ENCODE assay signal across 8 cellular contexts in genomic region chr6:32432050-32432450, GRCh38. TPM values are rescaled to one million over a fixed set of nuclear protein-coding genes. Genes with fewer than 3 reads are reported as not detected.
A peak's percentile ranks its signal among the peaks of the same experiment; 100 is the strongest.
DNase-seq lines count a peak whose midpoint lies in the region; ATAC-seq, FAIRE-seq and TF ChIP-seq lines count a peak whose summit lies in the region.

No MANE protein-coding gene starts in this region.

- peak; percentile 24 for FAIRE-seq in colon (lab: Jason Lieb, UNC)

- ATAC-seq in GM21717 (IDR thresholded peaks at IDR 0.05; ENCODE audit: unreplicated experiment) (no peak), HG03457 (IDR thresholded peaks at IDR 0.05; ENCODE audit: unreplicated experiment) (no peak)

- no peaks in the 10 kb centered on the region for H3K36me3 Mint-ChIP-seq in neural progenitor cell
- no peaks in the 10 kb centered on the region for H3K36me3 Mint-ChIP-seq in activated T-cell treated with anti-CD3 and anti-CD28 coated beads, Interleukin-2, amount 50 U/mL, for 24 hours (ENCODE audit: low read depth)

- no peak overlapping the region for H3K4me2 ChIP-seq in neural progenitor cell

- no peak overlapping the region for H3K27ac Mint-ChIP-seq in neural progenitor cell
- H3K27ac Mint-ChIP-seq in activated T-cell treated with anti-CD3 and anti-CD28 coated beads, Interleukin-2, amount 50 U/mL, for 24 hours: no peak overlapping the region

- H3K9ac ChIP-seq in neural progenitor cell: no peak overlapping the region

- no peaks in the 10 kb centered on the region for H3K36me3 ChIP-seq in neural progenitor cell

- DNase-seq in GF-D8 (lab: John Stamatoyannopoulos, UW) (peak; percentile 2), NAMALWA (ENCODE audit: low spot score) (peak; percentile 71), neural progenitor cell (ENCODE audit: low spot score) (peak; percentile 23), nucleus accumbens (lab: John Stamatoyannopoulos, UW) (no peak)
- no peak for DNase-seq in activated T-cell treated with anti-CD3 and anti-CD28 coated beads, Interleukin-2, amount 50 U/mL, for 24 hours

- no peaks in the 10 kb centered on the region for H3K27me3 ChIP-seq in neural progenitor cell

- H3K4me3 ChIP-seq in neural progenitor cell: no peak overlapping the region

- no peaks in the 10 kb centered on the region for H3K27me3 Mint-ChIP-seq in neural progenitor cell (ENCODE audit: insufficient read depth, low read depth)
- no peaks in the 10 kb centered on the region for H3K27me3 Mint-ChIP-seq in activated T-cell treated with anti-CD3 and anti-CD28 coated beads, Interleukin-2, amount 50 U/mL, for 24 hours

- H2AFZ ChIP-seq in neural progenitor cell (replicated peaks): no peak overlapping the region

- H3F3A ChIP-seq in neural progenitor cell (ENCODE audit: low read depth): no peaks in the 10 kb centered on the region

- H3K9me3 Mint-ChIP-seq in neural progenitor cell: no peaks in the 10 kb centered on the region
- H3K9me3 Mint-ChIP-seq in activated T-cell treated with anti-CD3 and anti-CD28 coated beads, Interleukin-2, amount 50 U/mL, for 24 hours: no peaks in the 10 kb centered on the region

- no peak overlapping the region for H3K27ac ChIP-seq in neural progenitor cell

- H4K20me1 ChIP-seq in neural progenitor cell (ENCODE audit: low read depth): no peaks in the 10 kb centered on the region

- TF ChIP-seq CTCF in neural progenitor cell (IDR thresholded peaks at IDR 0.05): peak; percentile 66

- no peaks in the 10 kb centered on the region for H3K9me3 ChIP-seq in neural progenitor cell (ENCODE audit: low read depth)

- H3K4me1 Mint-ChIP-seq in neural progenitor cell: no peaks in the 10 kb centered on the region
- H3K4me1 Mint-ChIP-seq in activated T-cell treated with anti-CD3 and anti-CD28 coated beads, Interleukin-2, amount 50 U/mL, for 24 hours (ENCODE audit: low read depth): no peaks in the 10 kb centered on the region

- no peaks in the 10 kb centered on the region for H3K79me2 ChIP-seq in neural progenitor cell (ENCODE audit: low read depth)

- no peaks in the 10 kb centered on the region for H3K4me1 ChIP-seq in neural progenitor cell

- H3K4me3 Mint-ChIP-seq in neural progenitor cell: no peak overlapping the region
- no peak overlapping the region for H3K4me3 Mint-ChIP-seq in activated T-cell treated with anti-CD3 and anti-CD28 coated beads, Interleukin-2, amount 50 U/mL, for 24 hours

RNA-seq across cellular contexts. Expression of gene HLA-DRA, which starts 7.6 kb away (rescaled TPM):
- total RNA-seq in neural progenitor cell (ENCODE audit: low replicate concordance): 1.8 and 2.3 TPM in 2 replicates

RNA-seq across cellular contexts. Expression of gene BTNL2, which starts 25.1 kb away (rescaled TPM):
- total RNA-seq in neural progenitor cell (ENCODE audit: low replicate concordance): not detected in 2 replicates

Comparison
In these comparisons a context has a peak if more than half of its experiments do, and no peak if none do; other contexts are left out.
1. DNase-seq: peak in GF-D8 (single experiment), NAMALWA (single experiment) and neural progenitor cell (single experiment); none in nucleus accumbens (0 of 56) and activated T-cell treated with anti-CD3 and anti-CD28 coated beads, Interleukin-2, amount 50 U/mL, for 24 hours (single experiment).